8 cellular contexts compared by ENCODE assay signal in genomic region chr1:174875306-174875705, GRCh38.
DNase-seq lines count a peak whose midpoint lies in the region; TF ChIP-seq lines count a peak whose summit lies in the region.

No MANE protein-coding gene starts in this region.

- no peak for TF ChIP-seq POLR2A in suprapubic skin (IDR thresholded peaks at IDR 0.05)

- no peaks in the 10 kb centered on the region for H3K79me2 ChIP-seq in MM.1S (ENCODE audit: low read length)

- no peaks in the 10 kb centered on the region for H4K20me1 ChIP-seq in MM.1S (ENCODE audit: insufficient read depth, low read length)

- intact Hi-C loops in CD4-positive, alpha-beta memory T cell (cut with micrococcal nuclease), result loop anchor here (5.0 kb wide), 1 partner anchor 92 kb away; no protein-coding TSS in a partner anchor

- TF ChIP-seq EP300 in suprapubic skin (IDR thresholded peaks at IDR 0.05), result no peak

- DNase-seq in CD4-positive, alpha-beta memory T cell, result peak; percentile 20 to 66 (median 47)
- DNase-seq in MM.1S (peak; percentile 42), T-helper 9 cell (peak; percentile 7), iPS-NIHi11 (ENCODE audit: low spot score) (peak; percentile 56), GM19240 (ENCODE audit: insufficient read length, low spot score) (no peak), GM19238 (ENCODE audit: insufficient read length, low spot score) (no peak), GM13977 (ENCODE audit: low spot score) (no peak), suprapubic skin (ENCODE audit: low spot score in 2 of 2) (no peak)

- no peak overlapping the region for H2AFZ ChIP-seq in MM.1S (ENCODE audit: low read length)

- no peak overlapping the region for H3K27ac ChIP-seq in CD4-positive, alpha-beta memory T cell (ENCODE audit: low read depth, low read length)
- H3K27ac ChIP-seq in MM.1S (ENCODE audit: low read length), result peak overlapping the region; percentile 64; the same call in 1 of the 2 replicates
- H3K27ac ChIP-seq in suprapubic skin, result no peak overlapping the region

- no peaks in the 10 kb centered on the region for H3K27me3 Mint-ChIP-seq in CD4-positive, alpha-beta memory T cell

- CTCF ChIA-PET in CD4-positive, alpha-beta memory T cell (lab: Charles Lee; ENCODE audit: partially characterized antibody), result interaction anchor here (1.1 to 2.3 kb wide), 4 partner anchors 19 to 130 kb away, joined by 3 to 8 read pairs (median 3); partner anchors contain the start of gene CACYBP

- in situ Hi-C loops in GM13977 (cut with MboI; ENCODE audit: low pct_unique_long_range_greater_than_20kb, low sequenced_read_pairs, unreplicated experiment), result no loop called here

- H3K4me1 ChIP-seq in CD4-positive, alpha-beta memory T cell (ENCODE audit: insufficient read depth, low read length), result peaks cover 19% of the 10 kb centered on the region
- peaks cover 27% of the 10 kb centered on the region for H3K4me1 ChIP-seq in MM.1S (ENCODE audit: low read length)
- peaks cover 4% of the 10 kb centered on the region for H3K4me1 ChIP-seq in suprapubic skin

- peaks cover 3 to 4% of the 10 kb centered on the region in 2 donors for H3K36me3 Mint-ChIP-seq in CD4-positive, alpha-beta memory T cell

- no peak overlapping the region for H3K9ac ChIP-seq in MM.1S (ENCODE audit: low read length)

- WGBS in suprapubic skin, result 63% methylated on average over 4 of the region's 4 CpGs

- H3K9me3 Mint-ChIP-seq in CD4-positive, alpha-beta memory T cell, result no peaks in the 10 kb centered on the region

- no peaks in the 10 kb centered on the region for H3K36me3 ChIP-seq in CD4-positive, alpha-beta memory T cell (ENCODE audit: insufficient read depth, low read length)
- H3K36me3 ChIP-seq in MM.1S (replicated peaks; ENCODE audit: insufficient read depth, low read length), result no peaks in the 10 kb centered on the region
- no peaks in the 10 kb centered on the region for H3K36me3 ChIP-seq in suprapubic skin

- H3K27me3 ChIP-seq in CD4-positive, alpha-beta memory T cell (ENCODE audit: insufficient read depth, low read length), result no peaks in the 10 kb centered on the region
- H3K27me3 ChIP-seq in MM.1S (replicated peaks; ENCODE audit: insufficient read depth, low read length), result no peaks in the 10 kb centered on the region
- H3K27me3 ChIP-seq in suprapubic skin, result no peaks in the 10 kb centered on the region

- no peak; the same call in 1 of the 2 replicates for TF ChIP-seq CTCF in MM.1S (IDR thresholded peaks at IDR 0.05; ENCODE audit: low read length)
- TF ChIP-seq CTCF in GM13977 (IDR thresholded peaks at IDR 0.05; ENCODE audit: extremely low read depth, insufficient read depth, missing control alignments), result no peak
- no peak for TF ChIP-seq CTCF in suprapubic skin (IDR thresholded peaks at IDR 0.05)

- POLR2A ChIA-PET in CD4-positive, alpha-beta memory T cell (lab: Charles Lee; ENCODE audit: partially characterized antibody), result interaction anchor here (1.1 to 3.7 kb wide), 5 partner anchors 75 to 124 kb away, joined by 3 to 20 read pairs (median 17); partner anchors contain the start of gene CACYBP

- peak overlapping the region; percentile 66 to 88 (median 80) for H3K27ac Mint-ChIP-seq in CD4-positive, alpha-beta memory T cell

- H3F3A ChIP-seq in MM.1S (ENCODE audit: insufficient read depth, low read length), result peaks cover 21% of the 10 kb centered on the region

- peak overlapping the region; percentile 35 to 89 (median 84) for H3K4me3 Mint-ChIP-seq in CD4-positive, alpha-beta memory T cell

- peaks cover 12 to 38% (median 18%) of the 10 kb centered on the region in 4 donors for H3K4me1 Mint-ChIP-seq in CD4-positive, alpha-beta memory T cell

- H3K4me3 ChIP-seq in CD4-positive, alpha-beta memory T cell (ENCODE audit: low read length in 2 of 2), result no peak overlapping the region
- H3K4me3 ChIP-seq in MM.1S (ENCODE audit: low read length) (peak overlapping the region; percentile 50), suprapubic skin (no peak overlapping the region)

- no peaks in the 10 kb centered on the region for H3K9me2 ChIP-seq in MM.1S (replicated peaks; ENCODE audit: insufficient read depth, low read length)

- no peaks in the 10 kb centered on the region for H3K9me3 ChIP-seq in CD4-positive, alpha-beta memory T cell (ENCODE audit: control insufficient read depth in 1 of 2, low read length in 2 of 2)
- H3K9me3 ChIP-seq in MM.1S (replicated peaks; ENCODE audit: insufficient read depth, low read length) (no peaks in the 10 kb centered on the region), suprapubic skin (no peaks in the 10 kb centered on the region)

- peak overlapping the region; percentile 64 for H3K4me2 ChIP-seq in MM.1S (ENCODE audit: low read depth, low read length)

Comparison
In these comparisons a context has a peak if more than half of its experiments do, and no peak if none do; other contexts are left out.
1. DNase-seq: peak in CD4-positive, alpha-beta memory T cell (5 of 5), MM.1S (single experiment), T-helper 9 cell (single experiment) and iPS-NIHi11 (single experiment); none in GM19240 (single experiment), GM19238 (single experiment), GM13977 (single experiment) and suprapubic skin (0 of 2).